Comparison of ENCODE assay signal across 8 cellular contexts in genomic region chr5:176362098-176362442, GRCh38. TPM values are rescaled to one million over a fixed set of nuclear protein-coding genes. Genes with fewer than 3 reads are reported as not detected.
DNase-seq lines count a peak whose midpoint lies in the region; ATAC-seq, FAIRE-seq and TF ChIP-seq lines count a peak whose summit lies in the region.

No MANE protein-coding gene starts in this region.

- peaks cover 3% of the 10 kb centered on the region for H3K27me3 Mint-ChIP-seq in astrocyte (ENCODE audit: low read depth, unreplicated experiment)

- H3K27ac ChIP-seq in astrocyte (ENCODE audit: low read depth, low read length) (no peak overlapping the region), mesodermal cell (ENCODE audit: low read depth, low read length, severe bottlenecking) (no peak overlapping the region)

- no peaks in the 10 kb centered on the region for H3K9me3 Mint-ChIP-seq in astrocyte (ENCODE audit: unreplicated experiment)

- peak overlapping the region; percentile 90 for H3K4me2 ChIP-seq in astrocyte (ENCODE audit: low read length)

- peak overlapping the region; percentile 94 for H2AFZ ChIP-seq in astrocyte (ENCODE audit: low read depth, low read length)

- H3K4me1 ChIP-seq in astrocyte (ENCODE audit: insufficient read depth, low read length): peaks cover 18% of the 10 kb centered on the region
- peaks cover 9% of the 10 kb centered on the region for H3K4me1 ChIP-seq in mesodermal cell (ENCODE audit: control insufficient read depth, insufficient read depth, low read length, poor library complexity, severe bottlenecking)

- H3K4me3 Mint-ChIP-seq in astrocyte (ENCODE audit: unreplicated experiment): peak overlapping the region; percentile 96

- WGBS in mesodermal cell (ENCODE audit: insufficient coverage in 2 of 2), 2 experiments: 26 to 35% methylated on average over 3 to 5 of the region's 12 CpGs

- no peak for FAIRE-seq in astrocyte (lab: Jason Lieb, UNC)

- peaks cover 8% of the 10 kb centered on the region for H3K4me1 Mint-ChIP-seq in astrocyte (ENCODE audit: low read depth, unreplicated experiment)

- H3K36me3 Mint-ChIP-seq in astrocyte (ENCODE audit: low read depth, unreplicated experiment): peaks cover 2% of the 10 kb centered on the region

- H3K9ac ChIP-seq in astrocyte (ENCODE audit: low read length): peak overlapping the region; percentile 98

- TF ChIP-seq CTCF in astrocyte (IDR thresholded peaks at IDR 0.05; ENCODE audit: insufficient read depth, low read depth, low read length): no peak

- DNase-seq in astrocyte (ENCODE audit: low read depth) (no peak), NCI-H1105 treated with DMSO at 0.1 percent for 48 hours (lab: John Stamatoyannopoulos, UW) (no peak), EL (no peak), MV-4-11 (lab: John Stamatoyannopoulos, UW) (no peak)

- H3K36me3 ChIP-seq in astrocyte (ENCODE audit: insufficient read depth, low read length) (peaks cover 6% of the 10 kb centered on the region), mesodermal cell (ENCODE audit: control insufficient read depth, insufficient read depth, low read length) (peaks cover 29% of the 10 kb centered on the region)

- H3K9me3 ChIP-seq in astrocyte (ENCODE audit: insufficient read depth, low read depth, low read length) (no peaks in the 10 kb centered on the region), mesodermal cell (ENCODE audit: control insufficient read depth, low read length) (no peaks in the 10 kb centered on the region)

- H3K27me3 ChIP-seq in astrocyte (ENCODE audit: insufficient read depth, low read length): no peaks in the 10 kb centered on the region

- peaks cover 23% of the 10 kb centered on the region for H4K20me1 ChIP-seq in astrocyte (ENCODE audit: insufficient read depth, low read length)

- peak overlapping the region; percentile 90 for H3K27ac Mint-ChIP-seq in astrocyte (ENCODE audit: unreplicated experiment)

- H3K4me3 ChIP-seq in astrocyte (ENCODE audit: insufficient read depth, low read depth, low read length) (peak overlapping the region; percentile 90), mesodermal cell (ENCODE audit: extremely low read depth, insufficient read depth, low read length, poor library complexity, severe bottlenecking) (peak overlapping the region; percentile 97)

- peaks cover 50% of the 10 kb centered on the region for H3K79me2 ChIP-seq in astrocyte (ENCODE audit: insufficient read depth, low read length)

- peak; percentile 15 for ATAC-seq in GM18907 (IDR thresholded peaks at IDR 0.05; ENCODE audit: unreplicated experiment)
- peak; percentile 15 for ATAC-seq in HG03103 (IDR thresholded peaks at IDR 0.05; ENCODE audit: low read depth, unreplicated experiment)
- no peak for ATAC-seq in HG02571 (IDR thresholded peaks at IDR 0.05; ENCODE audit: unreplicated experiment)

RNA-seq across cellular contexts. Expression of gene KIAA1191, which starts 0.5 kb away (rescaled TPM):
- 163 and 164 TPM in 2 replicates for total RNA-seq in astrocyte
- 130 TPM for polyA plus RNA-seq in mesodermal cell (2013, experiment 1 of 2)
- 118 TPM for polyA plus RNA-seq in mesodermal cell (2013, experiment 2 of 2)

RNA-seq across cellular contexts. Expression of gene ARL10, which starts 3.2 kb away (rescaled TPM):
- total RNA-seq in astrocyte: 13.2 and 14.3 TPM in 2 replicates
- polyA plus RNA-seq in mesodermal cell (2013, experiment 1 of 2): 13.5 TPM
- 12.1 TPM for polyA plus RNA-seq in mesodermal cell (2013, experiment 2 of 2)

RNA-seq across cellular contexts. Expression of gene NOP16, which starts 26.3 kb away (rescaled TPM):
- total RNA-seq in astrocyte: 39.3 and 46.3 TPM in 2 replicates
- 16.4 TPM for polyA plus RNA-seq in mesodermal cell (2013, experiment 1 of 2)
- polyA plus RNA-seq in mesodermal cell (2013, experiment 2 of 2): 16.6 TPM

RNA-seq across cellular contexts. Expression of gene HIGD2A, which starts 26.5 kb away (rescaled TPM):
- 103 and 108 TPM in 2 replicates for total RNA-seq in astrocyte
- polyA plus RNA-seq in mesodermal cell (2013, experiment 1 of 2): 134 TPM
- 111 TPM for polyA plus RNA-seq in mesodermal cell (2013, experiment 2 of 2)

RNA-seq across cellular contexts. Expression of gene CLTB, which starts 54.3 kb away (rescaled TPM):
- 89.2 and 117 TPM in 2 replicates for total RNA-seq in astrocyte
- polyA plus RNA-seq in mesodermal cell (2013, experiment 1 of 2): 53.1 TPM
- 44.4 TPM for polyA plus RNA-seq in mesodermal cell (2013, experiment 2 of 2)
